8 cellular contexts compared by ENCODE assay signal in genomic region chr2:61538179-61538919, GRCh38. TPM values are rescaled to one million over a fixed set of nuclear protein-coding genes. Genes with fewer than 3 reads are reported as not detected.
A peak's percentile ranks its signal among the peaks of the same experiment; 100 is the strongest.
DNase-seq lines count a peak whose midpoint lies in the region; ATAC-seq and TF ChIP-seq lines count a peak whose summit lies in the region.

XPO1 (minus strand) TSS chr2:61538356; CDS start chr2:61533897, 4,459 bp downstream.

- no peaks in the 10 kb centered on the region for H3K36me3 Mint-ChIP-seq in IgD-negative memory B cell

- H3K27me3 Mint-ChIP-seq in IgD-negative memory B cell, result no peaks in the 10 kb centered on the region

- peaks cover 8 to 34% (median 25%) of the 10 kb centered on the region in 3 donors for H3K4me1 Mint-ChIP-seq in IgD-negative memory B cell

- DNase-seq in DMS 273 treated with DMSO at 0.1 percent for 48 hours (lab: John Stamatoyannopoulos, UW) (peak; percentile 100), OCI-M2 (lab: John Stamatoyannopoulos, UW; ENCODE audit: unreplicated experiment) (peak; percentile 90), activated T-cell treated with anti-CD3 and anti-CD28 coated beads for 4 hours (peak; percentile 95), epithelial cell of esophagus (ENCODE audit: low read depth) (peak; percentile 100), mucosa of descending colon (peak; percentile 99 to 100 (median 99))
- peak; percentile 99 for DNase-seq in stimulated activated CD8-positive, alpha-beta memory T cell treated with anti-CD3 and anti-CD28 coated beads, Interleukin-4, amount 100 ng/mL, for 24 hours (ENCODE audit: low read depth)

- no peaks in the 10 kb centered on the region for H3K9me3 Mint-ChIP-seq in IgD-negative memory B cell

- H3K27ac Mint-ChIP-seq in IgD-negative memory B cell, result peak within 1 kb of the TSS; percentile 99 to 100 (median 99)

- no peaks in the 10 kb centered on the region for H3K9me3 ChIP-seq in mucosa of descending colon

- ATAC-seq in GM21529 (IDR thresholded peaks at IDR 0.05; ENCODE audit: unreplicated experiment) (peak; percentile 81), mucosa of descending colon (peak; percentile 91)

- no peak for TF ChIP-seq CTCF in epithelial cell of esophagus (IDR thresholded peaks at IDR 0.05; ENCODE audit: insufficient read depth, low read depth, low read length, missing control alignments)
- TF ChIP-seq CTCF in mucosa of descending colon (IDR thresholded peaks at IDR 0.05), result peak; percentile 8

- H3K36me3 ChIP-seq in mucosa of descending colon (ENCODE audit: low read depth), result no peaks in the 10 kb centered on the region

- intact Hi-C loops in mucosa of descending colon (cut with DNase I, micrococcal nuclease), result no loop called here

- peaks cover 20% of the 10 kb centered on the region for H3K4me1 ChIP-seq in mucosa of descending colon (ENCODE audit: low read depth)

- H3K4me3 ChIP-seq in epithelial cell of esophagus (ENCODE audit: low read length) (peak within 1 kb of the TSS; percentile 97), mucosa of descending colon (peak within 1 kb of the TSS; percentile 74)

- peak within 1 kb of the TSS; percentile 96 to 99 (median 98) for H3K4me3 Mint-ChIP-seq in IgD-negative memory B cell

RNA-seq across cellular contexts. Expression of gene XPO1, which starts in this region (rescaled TPM):
- polyA plus RNA-seq in IgD-negative memory B cell, result 34.3 TPM
- total RNA-seq in mucosa of descending colon, result 10 to 100 TPM; 76.8 to 94.1 (median 87.5) TPM

Comparison
In these comparisons a context has a peak if more than half of its experiments do, and no peak if none do; other contexts are left out.
1. Peak in every context shown above with its lines: DNase-seq, ATAC-seq and H3K4me3 ChIP-seq.